ENCODE assay signal across 23 cellular contexts in the genomic region with DNA sequence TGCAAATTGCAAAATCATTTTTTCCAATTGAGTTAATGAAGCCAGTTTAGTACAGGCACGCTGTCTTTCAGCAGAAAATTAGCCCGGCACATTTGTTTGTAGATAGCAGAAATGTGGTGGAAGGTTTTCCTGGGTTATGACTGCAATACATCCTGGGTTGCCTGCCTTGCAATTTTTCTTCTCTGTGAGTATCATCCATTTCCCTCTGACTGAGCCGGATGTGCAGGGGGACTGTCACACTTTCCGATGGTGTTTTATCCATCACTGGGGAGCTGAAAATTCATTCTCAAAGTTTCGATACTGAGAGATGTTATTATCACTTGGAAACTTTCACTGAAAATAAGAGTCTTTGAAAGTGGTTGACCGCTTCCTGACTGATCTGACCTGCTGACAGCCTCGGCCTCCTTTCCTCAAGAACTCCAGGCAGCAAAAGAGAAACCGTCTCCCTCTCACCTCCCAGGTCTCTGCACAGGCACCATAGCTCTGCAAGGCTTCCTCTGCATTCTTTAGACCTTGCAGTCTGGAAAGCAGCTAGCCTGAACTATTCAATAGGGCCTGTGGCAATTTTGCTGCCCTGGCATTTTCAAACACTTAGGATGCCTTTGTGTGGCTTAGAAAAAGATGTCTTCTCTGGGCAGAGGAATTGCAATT.
DNase-seq lines count a peak whose midpoint lies in the region; ATAC-seq and TF ChIP-seq lines count a peak whose summit lies in the region.
"Had no signal": no experiment of that assay in that cellular context is flagged by ENCODE, and none has a peak within 500 bp of the region (broad histone marks: within the 10 kb centered on the region; RNA-seq: fewer than 3 reads in every experiment).

No MANE protein-coding gene starts in this region.

- H3K4me1 Mint-ChIP-seq in stimulated activated naive CD8-positive, alpha-beta T cell treated with anti-CD3 and anti-CD28 coated beads, Interleukin-15, amount 100 ng/mL, for 72 hours = no peaks in the 10 kb centered on the region
- H3K4me1 Mint-ChIP-seq in GM23338 = peaks cover 18% of the 10 kb centered on the region

- no peak overlapping the region for H3K27ac ChIP-seq in GM23338 (ENCODE audit: low read depth)
- H3K27ac ChIP-seq: dorsolateral prefrontal cortex, heart left ventricle, left ventricle myocardium inferior, prostate gland had no signal

- H4K20me1 ChIP-seq in GM23338 (replicated peaks; ENCODE audit: insufficient read depth) = no peaks in the 10 kb centered on the region

- no peak overlapping the region for H3K27ac Mint-ChIP-seq in stimulated activated naive CD8-positive, alpha-beta T cell treated with anti-CD3 and anti-CD28 coated beads, Interleukin-15, amount 100 ng/mL, for 72 hours
- H3K27ac Mint-ChIP-seq in GM23338 = no peak overlapping the region
- H3K27ac Mint-ChIP-seq: activated CD4-positive, alpha-beta T cell treated with anti-CD3 and anti-CD28 coated beads, Interleukin-2, amount 10 ng/mL, durations not matched to agents 7 days and 5 days; CD8-positive, alpha-beta T cell had no signal

- ATAC-seq in stimulated activated naive CD8-positive, alpha-beta T cell treated with anti-CD3 and anti-CD28 coated beads, Interleukin-15, amount 100 ng/mL, for 72 hours = peak; percentile 42
- no peak for ATAC-seq in stimulated activated naive CD8-positive, alpha-beta T cell treated with anti-CD3 and anti-CD28 coated beads, Interleukin-15, Interleukin-2, amounts not matched to agents 100 U/mL and 50 U/mL, for 24 hours
- ATAC-seq in GM23338 = no peak
- ATAC-seq: CD8-positive, alpha-beta T cell; heart left ventricle had no signal

- H3K9me3 Mint-ChIP-seq in stimulated activated naive CD8-positive, alpha-beta T cell treated with anti-CD3 and anti-CD28 coated beads, Interleukin-15, amount 100 ng/mL, for 72 hours = peaks cover 5 to 9% of the 10 kb centered on the region in 2 donors
- H3K9me3 Mint-ChIP-seq in GM23338 = peaks cover 12% of the 10 kb centered on the region

- no peak for TF ChIP-seq CTCF in GM23338 (conservative IDR thresholded peaks at IDR 0.05; ENCODE audit: low read depth in 2 of 2)

- no peaks in the 10 kb centered on the region for H3K36me3 ChIP-seq in GM23338 (ENCODE audit: insufficient read depth)
- H3K36me3 ChIP-seq: heart left ventricle, left ventricle myocardium inferior, prostate gland had no signal

- H3K79me2 ChIP-seq in GM23338 (replicated peaks; ENCODE audit: insufficient read depth) = no peaks in the 10 kb centered on the region

- peaks cover 16% of the 10 kb centered on the region for H3K27me3 Mint-ChIP-seq in stimulated activated naive CD8-positive, alpha-beta T cell treated with anti-CD3 and anti-CD28 coated beads, Interleukin-15, amount 100 ng/mL, for 72 hours
- H3K27me3 Mint-ChIP-seq in GM23338 (ENCODE audit: insufficient read depth, low read depth, poor library complexity) = no peaks in the 10 kb centered on the region
- H3K27me3 Mint-ChIP-seq: activated CD4-positive, alpha-beta T cell treated with anti-CD3 and anti-CD28 coated beads, Interleukin-2, amount 10 ng/mL, durations not matched to agents 7 days and 5 days had no signal

- no peak overlapping the region for H3K4me3 Mint-ChIP-seq in stimulated activated naive CD8-positive, alpha-beta T cell treated with anti-CD3 and anti-CD28 coated beads, Interleukin-15, amount 100 ng/mL, for 72 hours
- no peak overlapping the region for H3K4me3 Mint-ChIP-seq in GM23338
- H3K4me3 Mint-ChIP-seq: activated CD4-positive, alpha-beta T cell treated with anti-CD3 and anti-CD28 coated beads, Interleukin-2, amount 10 ng/mL, durations not matched to agents 7 days and 5 days; CD8-positive, alpha-beta T cell had no signal

- no peaks in the 10 kb centered on the region for H3F3A ChIP-seq in GM23338 (replicated peaks; ENCODE audit: low read depth)

- no peaks in the 10 kb centered on the region for H3K27me3 ChIP-seq in GM23338 (ENCODE audit: insufficient read depth)
- H3K27me3 ChIP-seq: dorsolateral prefrontal cortex, heart left ventricle had no signal

- H3K4me1 ChIP-seq in GM23338 (ENCODE audit: insufficient read depth) = peaks cover 17% of the 10 kb centered on the region
- H3K4me1 ChIP-seq: prostate gland had no signal

- no peak overlapping the region for H3K4me2 ChIP-seq in GM23338

- no peak overlapping the region for H3K4me3 ChIP-seq in GM23338
- H3K4me3 ChIP-seq: dorsolateral prefrontal cortex, heart left ventricle, left ventricle myocardium inferior, prostate gland had no signal

- intact Hi-C loops in head of caudate nucleus (cut with DNase I) = no loop called here

- H3K36me3 Mint-ChIP-seq in GM23338 (ENCODE audit: low read depth) = peaks cover 11% of the 10 kb centered on the region; the same call in 2 of the 3 replicates
- H3K36me3 Mint-ChIP-seq: CD8-positive, alpha-beta T cell had no signal

- DNase-seq in stimulated activated naive CD8-positive, alpha-beta T cell treated with anti-CD3 and anti-CD28 coated beads, Interleukin-15, amount 100 ng/mL, for 72 hours = no peak
- DNase-seq in stimulated activated naive CD8-positive, alpha-beta T cell treated with anti-CD3 and anti-CD28 coated beads, Interleukin-15, Interleukin-2, amounts not matched to agents 100 U/mL and 50 U/mL, for 24 hours = no peak
- DNase-seq in RPMI8226 (peak; percentile 5), epidermal melanocyte (ENCODE audit: insufficient read length, low spot score) (peak; percentile 39), head of caudate nucleus (no peak), mesenteric fat pad (ENCODE audit: low spot score) (no peak), GM23338 (ENCODE audit: low spot score) (no peak)
- DNase-seq: activated CD4-positive, alpha-beta T cell treated with anti-CD3 and anti-CD28 coated beads, Interleukin-2, amount 10 ng/mL, durations not matched to agents 7 days and 5 days; activated CD8-positive, alpha-beta memory T cell treated with anti-CD3 and anti-CD28 coated beads, Interleukin-2, amount 50 U/mL, for 48 hours; caudate nucleus; CD8-positive, alpha-beta T cell; DMS153; dorsolateral prefrontal cortex; GDM1; heart left ventricle; left ventricle myocardium inferior; NCI-H1048; NCI-H1930; NCI-H2227 treated with DMSO at 0.1 percent for 48 hours; NCI-H82; OCI-M1; SHP77 had no signal

- peaks cover 23% of the 10 kb centered on the region; the same call in 1 of the 2 replicates for H3K9me2 ChIP-seq in GM23338 (ENCODE audit: insufficient read depth)

- H2AFZ ChIP-seq in GM23338 = no peak overlapping the region

TF ChIP-seq in GM23338, 12 proteins besides CTCF, POLR2A, EP300 and RAD21 (continues in another document):
- TF ChIP-seq JUNB (IDR thresholded peaks at IDR 0.05; ENCODE audit: unreplicated experiment) (no peak), EZH2phosphoT487 (IDR thresholded peaks at IDR 0.05; ENCODE audit: unreplicated experiment) (no peak), NANOG (IDR thresholded peaks at IDR 0.05; ENCODE audit: borderline replicate concordance) (no peak), POLR2AphosphoS5 (IDR thresholded peaks at IDR 0.05; ENCODE audit: low read depth) (no peak), EZH2 (IDR thresholded peaks at IDR 0.05; ENCODE audit: low read depth, unreplicated experiment) (no peak)
- TF ChIP-seq, protein P1, sequence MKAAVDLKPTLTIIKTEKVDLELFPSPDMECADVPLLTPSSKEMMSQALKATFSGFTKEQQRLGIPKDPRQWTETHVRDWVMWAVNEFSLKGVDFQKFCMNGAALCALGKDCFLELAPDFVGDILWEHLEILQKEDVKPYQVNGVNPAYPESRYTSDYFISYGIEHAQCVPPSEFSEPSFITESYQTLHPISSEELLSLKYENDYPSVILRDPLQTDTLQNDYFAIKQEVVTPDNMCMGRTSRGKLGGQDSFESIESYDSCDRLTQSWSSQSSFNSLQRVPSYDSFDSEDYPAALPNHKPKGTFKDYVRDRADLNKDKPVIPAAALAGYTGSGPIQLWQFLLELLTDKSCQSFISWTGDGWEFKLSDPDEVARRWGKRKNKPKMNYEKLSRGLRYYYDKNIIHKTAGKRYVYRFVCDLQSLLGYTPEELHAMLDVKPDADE (IDR thresholded peaks at IDR 0.05) = no peak

Comparison
In these comparisons a context has a peak if more than half of its experiments do, and no peak if none do; other contexts are left out.
1. DNase-seq: peak in RPMI8226 (single experiment) and epidermal melanocyte (single experiment); none in stimulated activated naive CD8-positive, alpha-beta T cell treated with anti-CD3 and anti-CD28 coated beads, Interleukin-15, amount 100 ng/mL, for 72 hours (0 of 2), stimulated activated naive CD8-positive, alpha-beta T cell treated with anti-CD3 and anti-CD28 coated beads, Interleukin-15, Interleukin-2, amounts not matched to agents 100 U/mL and 50 U/mL, for 24 hours (single experiment), head of caudate nucleus (0 of 42), mesenteric fat pad (single experiment) and GM23338 (single experiment).